Comparison of ENCODE assay signal across 16 cellular contexts in genomic region chr1:55506686-55507577, GRCh38.
A peak's percentile ranks its signal among the peaks of the same experiment; 100 is the strongest.
DNase-seq lines count a peak whose midpoint lies in the region; ATAC-seq and TF ChIP-seq lines count a peak whose summit lies in the region.
"Had no signal": no experiment of that assay in that cellular context is flagged by ENCODE, and none has a peak within 500 bp of the region (broad histone marks: within the 10 kb centered on the region; RNA-seq: fewer than 3 reads in every experiment).

No MANE protein-coding gene starts in this region.

- H3K4me3 Mint-ChIP-seq in osteocyte (ENCODE audit: unreplicated experiment) = peak overlapping the region; percentile 36
- no peak overlapping the region for H3K4me3 Mint-ChIP-seq in activated T-helper 1 cell treated with anti-CD3 and anti-CD28 coated beads, Interleukin-12 subunit alpha, Interleukin-12 subunit beta, Interleukin-2, Interleukin-4 antibody, amounts not matched to agents 30 ng/mL and 10 ng/mL and 1 ng/mL, durations not matched to agents 14 hours and 24 hours and 36 hours
- H3K4me3 Mint-ChIP-seq in activated T-helper 2 cell treated with anti-CD3 and anti-CD28 coated beads, Interferon-gamma antibody, Interleukin-2, Interleukin-4, amounts not matched to agents 10 μg/mL and 5 μg/mL and 100 μg/mL, durations not matched to agents 14 hours and 24 hours and 36 hours (ENCODE audit: low read depth) = no peak overlapping the region
- H3K4me3 Mint-ChIP-seq: CD4-positive, alpha-beta memory T cell; dendritic cell treated with granulocyte-macrophage colony-stimulating factor and Interleukin-4, amounts not matched to agents 40 ng/mL and 50 ng/mL, for 4 days; nephron progenitor cell had no signal

- H3K36me3 Mint-ChIP-seq in osteocyte (ENCODE audit: unreplicated experiment) = no peaks in the 10 kb centered on the region
- no peaks in the 10 kb centered on the region for H3K36me3 Mint-ChIP-seq in activated T-helper 1 cell treated with anti-CD3 and anti-CD28 coated beads, Interleukin-12 subunit alpha, Interleukin-12 subunit beta, Interleukin-2, Interleukin-4 antibody, amounts not matched to agents 30 ng/mL and 10 ng/mL and 1 ng/mL, durations not matched to agents 14 hours and 24 hours and 36 hours (ENCODE audit: low read depth)
- H3K36me3 Mint-ChIP-seq in activated T-helper 2 cell treated with anti-CD3 and anti-CD28 coated beads, Interferon-gamma antibody, Interleukin-2, Interleukin-4, amounts not matched to agents 10 μg/mL and 5 μg/mL and 100 μg/mL, durations not matched to agents 14 hours and 24 hours and 36 hours (ENCODE audit: low read depth) = no peaks in the 10 kb centered on the region
- H3K36me3 Mint-ChIP-seq: CD4-positive, alpha-beta memory T cell had no signal

- TF ChIP-seq CTCF in osteocyte (IDR thresholded peaks at IDR 0.05) = peak; percentile 42

- H3K9me3 Mint-ChIP-seq in osteocyte (ENCODE audit: unreplicated experiment) = no peaks in the 10 kb centered on the region
- no peaks in the 10 kb centered on the region for H3K9me3 Mint-ChIP-seq in activated T-helper 1 cell treated with anti-CD3 and anti-CD28 coated beads, Interleukin-12 subunit alpha, Interleukin-12 subunit beta, Interleukin-2, Interleukin-4 antibody, amounts not matched to agents 30 ng/mL and 10 ng/mL and 1 ng/mL, durations not matched to agents 14 hours and 24 hours and 36 hours
- H3K9me3 Mint-ChIP-seq in activated T-helper 2 cell treated with anti-CD3 and anti-CD28 coated beads, Interferon-gamma antibody, Interleukin-2, Interleukin-4, amounts not matched to agents 10 μg/mL and 5 μg/mL and 100 μg/mL, durations not matched to agents 14 hours and 24 hours and 36 hours = no peaks in the 10 kb centered on the region
- H3K9me3 Mint-ChIP-seq: CD4-positive, alpha-beta memory T cell; dendritic cell treated with granulocyte-macrophage colony-stimulating factor and Interleukin-4, amounts not matched to agents 40 ng/mL and 50 ng/mL, for 4 days; nephron progenitor cell had no signal

- intact Hi-C loops in activated T-helper 1 cell treated with anti-CD3 and anti-CD28 coated beads, Interleukin-12 subunit alpha, Interleukin-12 subunit beta, Interleukin-2, Interleukin-4 antibody, amounts not matched to agents 30 ng/mL and 10 ng/mL and 1 ng/mL, durations not matched to agents 14 hours and 24 hours and 36 hours (cut with micrococcal nuclease) = no loop called here
- intact Hi-C loops in activated T-helper 2 cell treated with anti-CD3 and anti-CD28 coated beads, Interferon-gamma antibody, Interleukin-2, Interleukin-4, amounts not matched to agents 10 μg/mL and 5 μg/mL and 100 μg/mL, durations not matched to agents 14 hours and 24 hours and 36 hours (cut with micrococcal nuclease) = no loop called here

- H3K27me3 Mint-ChIP-seq in osteocyte (ENCODE audit: unreplicated experiment) = no peaks in the 10 kb centered on the region
- peaks cover 4% of the 10 kb centered on the region for H3K27me3 Mint-ChIP-seq in activated T-helper 1 cell treated with anti-CD3 and anti-CD28 coated beads, Interleukin-12 subunit alpha, Interleukin-12 subunit beta, Interleukin-2, Interleukin-4 antibody, amounts not matched to agents 30 ng/mL and 10 ng/mL and 1 ng/mL, durations not matched to agents 14 hours and 24 hours and 36 hours (ENCODE audit: insufficient read depth)
- H3K27me3 Mint-ChIP-seq in activated T-helper 2 cell treated with anti-CD3 and anti-CD28 coated beads, Interferon-gamma antibody, Interleukin-2, Interleukin-4, amounts not matched to agents 10 μg/mL and 5 μg/mL and 100 μg/mL, durations not matched to agents 14 hours and 24 hours and 36 hours (ENCODE audit: low read depth) = peaks cover 2% of the 10 kb centered on the region

- peaks cover 58% of the 10 kb centered on the region for H3K4me1 Mint-ChIP-seq in osteocyte (ENCODE audit: unreplicated experiment)
- H3K4me1 Mint-ChIP-seq in activated T-helper 1 cell treated with anti-CD3 and anti-CD28 coated beads, Interleukin-12 subunit alpha, Interleukin-12 subunit beta, Interleukin-2, Interleukin-4 antibody, amounts not matched to agents 30 ng/mL and 10 ng/mL and 1 ng/mL, durations not matched to agents 14 hours and 24 hours and 36 hours (ENCODE audit: low read depth) = no peaks in the 10 kb centered on the region
- H3K4me1 Mint-ChIP-seq in activated T-helper 2 cell treated with anti-CD3 and anti-CD28 coated beads, Interferon-gamma antibody, Interleukin-2, Interleukin-4, amounts not matched to agents 10 μg/mL and 5 μg/mL and 100 μg/mL, durations not matched to agents 14 hours and 24 hours and 36 hours (ENCODE audit: low read depth) = no peaks in the 10 kb centered on the region
- H3K4me1 Mint-ChIP-seq: CD4-positive, alpha-beta memory T cell; nephron progenitor cell had no signal

- peak overlapping the region; percentile 93 for H3K27ac Mint-ChIP-seq in osteocyte (ENCODE audit: unreplicated experiment)
- no peak overlapping the region for H3K27ac Mint-ChIP-seq in activated T-helper 1 cell treated with anti-CD3 and anti-CD28 coated beads, Interleukin-12 subunit alpha, Interleukin-12 subunit beta, Interleukin-2, Interleukin-4 antibody, amounts not matched to agents 30 ng/mL and 10 ng/mL and 1 ng/mL, durations not matched to agents 14 hours and 24 hours and 36 hours
- H3K27ac Mint-ChIP-seq in activated T-helper 2 cell treated with anti-CD3 and anti-CD28 coated beads, Interferon-gamma antibody, Interleukin-2, Interleukin-4, amounts not matched to agents 10 μg/mL and 5 μg/mL and 100 μg/mL, durations not matched to agents 14 hours and 24 hours and 36 hours = no peak overlapping the region
- H3K27ac Mint-ChIP-seq: CD4-positive, alpha-beta memory T cell; dendritic cell treated with granulocyte-macrophage colony-stimulating factor and Interleukin-4, amounts not matched to agents 40 ng/mL and 50 ng/mL, for 4 days; nephron progenitor cell had no signal

- ATAC-seq in HG03439 (IDR thresholded peaks at IDR 0.05; ENCODE audit: unreplicated experiment) = no peak
- ATAC-seq: left cardiac atrium had no signal

- peak; percentile 82 for DNase-seq in EL
- peak; percentile 59 for DNase-seq in RPMI7951 (ENCODE audit: low read depth)
- DNase-seq in fibroblast of gingiva (ENCODE audit: low read depth) = peak; percentile 75
- peak; percentile 88 for DNase-seq in osteocyte (ENCODE audit: extremely low spot score, unreplicated experiment)
- no peak for DNase-seq in activated T-helper 1 cell treated with anti-CD3 and anti-CD28 coated beads, Interleukin-12 subunit alpha, Interleukin-12 subunit beta, Interleukin-2, Interleukin-4 antibody, amounts not matched to agents 30 ng/mL and 10 ng/mL and 1 ng/mL, durations not matched to agents 14 hours and 24 hours and 36 hours (ENCODE audit: low spot score)
- no peak for DNase-seq in activated T-helper 2 cell treated with anti-CD3 and anti-CD28 coated beads, Interferon-gamma antibody, Interleukin-2, Interleukin-4, amounts not matched to agents 10 μg/mL and 5 μg/mL and 100 μg/mL, durations not matched to agents 14 hours and 24 hours and 36 hours (ENCODE audit: low spot score)
- DNase-seq in C1 segment of cervical spinal cord (lab: John Stamatoyannopoulos, UW) = no peak
- DNase-seq: activated CD4-positive, CD25-positive, alpha-beta regulatory T cell; activated CD8-positive, alpha-beta memory T cell treated with anti-CD3 and anti-CD28 coated beads, Interleukin-2, amount 50 U/mL, for 48 hours; CD4-positive, alpha-beta memory T cell; left cardiac atrium; NCI-H2107; nephron progenitor cell; stomach had no signal

Comparison
In these comparisons a context has a peak if more than half of its experiments do, and no peak if none do; other contexts are left out.
1. DNase-seq: peak in EL (single experiment), RPMI7951 (single experiment), fibroblast of gingiva (single experiment) and osteocyte (single experiment); none in activated T-helper 1 cell treated with anti-CD3 and anti-CD28 coated beads, Interleukin-12 subunit alpha, Interleukin-12 subunit beta, Interleukin-2, Interleukin-4 antibody, amounts not matched to agents 30 ng/mL and 10 ng/mL and 1 ng/mL, durations not matched to agents 14 hours and 24 hours and 36 hours (single experiment), activated T-helper 2 cell treated with anti-CD3 and anti-CD28 coated beads, Interferon-gamma antibody, Interleukin-2, Interleukin-4, amounts not matched to agents 10 μg/mL and 5 μg/mL and 100 μg/mL, durations not matched to agents 14 hours and 24 hours and 36 hours (single experiment) and C1 segment of cervical spinal cord (0 of 14).